In genomic region chr7:22271311-22271710, GRCh38 we compare ENCODE assay signal across 8 cellular contexts.
"Had no signal": no experiment of that assay in that cellular context is flagged by ENCODE, and none has a peak within 500 bp of the region (broad histone marks: within the 10 kb centered on the region; RNA-seq: fewer than 3 reads in every experiment).

No MANE protein-coding gene starts in this region.

- H3K27ac Mint-ChIP-seq: GM23338, H9 had no signal

- H3K9me3 Mint-ChIP-seq: GM23338, H9 had no signal

- H3K4me2 ChIP-seq: GM23338 had no signal

- H2AFZ ChIP-seq: GM23338 had no signal

- DNase-seq: H9, HCEC 1CT, IMR-90, Kasumi-1, KG1 had no signal

- ATAC-seq: GM23338, K562 had no signal

- H3K4me3 ChIP-seq: GM23338, K562 had no signal

- H3K27ac ChIP-seq: HL-60 had no signal

- H3K4me3 Mint-ChIP-seq: GM23338, H9 had no signal
